In genomic region chr17:40100419-40100668, GRCh38 we compare ENCODE assay signal across 1 cellular context.
TF ChIP-seq lines count a peak whose summit lies in the region.

TSS of gene NR1D1 (minus strand) at chr17:40100589. CDS start at chr17:40100094, 495 bp downstream.

TF ChIP-seq in HepG2, 621 proteins besides CTCF, POLR2A, EP300 and RAD21 (continued from another document and continues in another):
- 0 out of 2 replicates have a peak, but pooled peaks have one; percentile 33 for TF ChIP-seq ZBTB33 (CRISPR knock-in tag; IDR thresholded peaks at IDR 0.05)
- TF ChIP-seq DMTF1 (CRISPR knock-in tag; IDR thresholded peaks at IDR 0.05): no peak; the same call in 1 of the 2 replicates
- no peak for TF ChIP-seq ZUFSP (CRISPR knock-in tag; IDR thresholded peaks at IDR 0.05; ENCODE audit: borderline replicate concordance)
- TF ChIP-seq TRIM22 (IDR thresholded peaks at IDR 0.05): no peak
- no peak for TF ChIP-seq TCF12 (IDR thresholded peaks at IDR 0.05)
- TF ChIP-seq TCF12 (CRISPR knock-in tag; IDR thresholded peaks at IDR 0.05): 0 out of 2 replicates have a peak, but pooled peaks have one; percentile 37
- TF ChIP-seq MNT (IDR thresholded peaks at IDR 0.05): no peak
- TF ChIP-seq GLI4 (CRISPR knock-in tag; IDR thresholded peaks at IDR 0.05; ENCODE audit: borderline replicate concordance): peak; percentile 86; the same call in 1 of the 2 replicates
- TF ChIP-seq TRAFD1 (CRISPR knock-in tag; IDR thresholded peaks at IDR 0.05; ENCODE audit: borderline replicate concordance): 0 out of 2 replicates have a peak, but pooled peaks have one; percentile 33
- TF ChIP-seq SRSF9 (IDR thresholded peaks at IDR 0.05; ENCODE audit: borderline replicate concordance, insufficient read depth, low read depth, low read length, poor library complexity, severe bottlenecking): no peak
- TF ChIP-seq HMGXB4 (CRISPR knock-in tag; IDR thresholded peaks at IDR 0.05; ENCODE audit: borderline replicate concordance in 1 of 2, low read depth in 1 of 2): no peak
- TF ChIP-seq HOXA7 (CRISPR knock-in tag; IDR thresholded peaks at IDR 0.05): 0 out of 2 replicates have a peak, but pooled peaks have one; percentile 82
- TF ChIP-seq SSRP1 (CRISPR knock-in tag; IDR thresholded peaks at IDR 0.05): no peak
- 0 out of 2 replicates have a peak, but pooled peaks have one; percentile 49 for TF ChIP-seq KMT2A (CRISPR knock-in tag; IDR thresholded peaks at IDR 0.05)
- no peak for TF ChIP-seq HNRNPK (IDR thresholded peaks at IDR 0.05; ENCODE audit: low read depth, low read length, poor library complexity, severe bottlenecking)
- 0 out of 2 replicates have a peak, but pooled peaks have one; percentile 14 for TF ChIP-seq ZNF780A (CRISPR knock-in tag; IDR thresholded peaks at IDR 0.05)
- TF ChIP-seq TCF7 (IDR thresholded peaks at IDR 0.05; ENCODE audit: low read depth): no peak
- TF ChIP-seq ZNF512 (CRISPR knock-in tag; IDR thresholded peaks at IDR 0.05): no peak
- TF ChIP-seq ZNF101 (CRISPR knock-in tag; IDR thresholded peaks at IDR 0.05; ENCODE audit: borderline replicate concordance, low read depth): no peak; the same call in 1 of the 2 replicates
- TF ChIP-seq ZNF598 (CRISPR knock-in tag; IDR thresholded peaks at IDR 0.05; ENCODE audit: borderline replicate concordance): 0 out of 2 replicates have a peak, but pooled peaks have one; percentile 99
- TF ChIP-seq THRA (CRISPR knock-in tag; IDR thresholded peaks at IDR 0.05; ENCODE audit: borderline replicate concordance): no peak
- TF ChIP-seq ATRX (CRISPR knock-in tag; IDR thresholded peaks at IDR 0.05; ENCODE audit: borderline replicate concordance): no peak
- TF ChIP-seq AGO1 (IDR thresholded peaks at IDR 0.05; ENCODE audit: low read depth, low read length, poor library complexity, severe bottlenecking): no peak
- TF ChIP-seq CENPX (CRISPR knock-in tag; IDR thresholded peaks at IDR 0.05): no peak
- no peak for TF ChIP-seq ZNF451 (CRISPR knock-in tag; IDR thresholded peaks at IDR 0.05)
- no peak for TF ChIP-seq ZMYM2 (CRISPR knock-in tag; IDR thresholded peaks at IDR 0.05)
- no peak for TF ChIP-seq AKAP8 (CRISPR knock-in tag; IDR thresholded peaks at IDR 0.05)
- TF ChIP-seq ZNF737 (CRISPR knock-in tag; IDR thresholded peaks at IDR 0.05; ENCODE audit: borderline replicate concordance): 0 out of 2 replicates have a peak, but pooled peaks have one; percentile 37
- TF ChIP-seq FOSL2 (CRISPR knock-in tag; IDR thresholded peaks at IDR 0.05): no peak
- TF ChIP-seq HNRNPUL1 (IDR thresholded peaks at IDR 0.05; ENCODE audit: low read depth, low read length): no peak
- TF ChIP-seq STAG1 (CRISPR knock-in tag; IDR thresholded peaks at IDR 0.05): no peak
- TF ChIP-seq ETV5 (CRISPR knock-in tag; IDR thresholded peaks at IDR 0.05; ENCODE audit: borderline replicate concordance): no peak
- TF ChIP-seq RBFOX2 (IDR thresholded peaks at IDR 0.05; ENCODE audit: low read depth, low read length): peak; percentile 82; the same call in 1 of the 2 replicates
- no peak for TF ChIP-seq IKZF4 (CRISPR knock-in tag; IDR thresholded peaks at IDR 0.05; ENCODE audit: borderline replicate concordance, low read depth, not compliant biosample characterization)
- TF ChIP-seq ZNF572 (CRISPR knock-in tag; IDR thresholded peaks at IDR 0.05): no peak
- peak; percentile 67; the same call in 1 of the 2 replicates for TF ChIP-seq TAF1 (CRISPR knock-in tag; IDR thresholded peaks at IDR 0.05)
- no peak for TF ChIP-seq ZKSCAN1 (IDR thresholded peaks at IDR 0.05; ENCODE audit: low read length)
- no peak for TF ChIP-seq GPN1 (CRISPR knock-in tag; IDR thresholded peaks at IDR 0.05; ENCODE audit: borderline replicate concordance)
- TF ChIP-seq ZNF562 (CRISPR knock-in tag; IDR thresholded peaks at IDR 0.05; ENCODE audit: borderline replicate concordance): 0 out of 2 replicates have a peak, but pooled peaks have one; percentile 7
- TF ChIP-seq JUN (CRISPR knock-in tag; IDR thresholded peaks at IDR 0.05): no peak; the same call in 1 of the 2 replicates
- TF ChIP-seq ZNF746 (CRISPR knock-in tag; IDR thresholded peaks at IDR 0.05): no peak
- TF ChIP-seq KLF11 (CRISPR knock-in tag; IDR thresholded peaks at IDR 0.05): no peak; the same call in 1 of the 2 replicates
- TF ChIP-seq ZNF614 (CRISPR knock-in tag; IDR thresholded peaks at IDR 0.05; ENCODE audit: borderline replicate concordance): no peak
- TF ChIP-seq CSRNP2 (CRISPR knock-in tag; conservative IDR thresholded peaks at IDR 0.05; ENCODE audit: low read depth): no peak
- peak; percentile 75 for TF ChIP-seq RNF2 (conservative IDR thresholded peaks at IDR 0.05; ENCODE audit: low read depth)
- TF ChIP-seq CBFB (CRISPR knock-in tag; IDR thresholded peaks at IDR 0.05): no peak
- no peak for TF ChIP-seq MIER2 (CRISPR knock-in tag; IDR thresholded peaks at IDR 0.05)
